In the genomic region with DNA sequence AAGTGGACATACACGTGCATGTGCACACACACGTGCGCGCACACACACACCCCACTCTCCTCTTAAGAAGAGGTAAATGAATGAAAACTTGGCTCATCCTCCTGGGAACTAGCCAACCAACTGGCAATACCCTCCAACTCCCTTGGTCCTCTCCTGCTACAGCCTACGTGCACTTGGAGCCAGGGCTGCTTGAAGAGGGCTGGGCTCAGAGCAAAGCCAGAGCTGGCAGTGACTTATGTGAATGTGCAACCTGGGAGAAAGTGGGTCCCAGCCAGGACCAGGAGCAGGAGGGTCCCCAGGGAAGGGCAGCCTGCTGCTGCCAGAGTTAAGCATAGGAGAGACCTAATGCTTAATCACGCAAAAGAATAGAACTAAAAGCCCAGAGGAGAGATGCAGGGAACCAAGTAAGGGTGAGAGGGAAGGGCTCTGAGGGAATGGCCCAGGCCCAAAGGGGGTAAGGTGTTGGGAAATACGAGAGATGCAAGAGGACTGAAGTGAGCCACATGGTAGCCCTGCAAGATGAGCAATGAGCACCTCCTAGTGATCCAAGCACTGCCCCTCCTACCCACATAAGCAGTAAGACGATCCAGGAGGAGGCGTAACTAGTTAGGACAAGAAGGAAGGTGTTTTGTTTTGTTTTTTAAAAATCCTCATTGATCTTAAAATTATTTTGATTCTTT, we compare ENCODE assay signal across 11 cellular contexts. TPM values are rescaled to one million over a fixed set of nuclear protein-coding genes. Genes with fewer than 3 reads are reported as not detected.
DNase-seq lines count a peak whose midpoint lies in the region; ATAC-seq and TF ChIP-seq lines count a peak whose summit lies in the region.
"Had no signal": no experiment of that assay in that cellular context is flagged by ENCODE, and none has a peak within 500 bp of the region (broad histone marks: within the 10 kb centered on the region; RNA-seq: fewer than 3 reads in every experiment).

No MANE protein-coding gene starts in this region.

- TF ChIP-seq POLR2A in HCT116 (IDR thresholded peaks at IDR 0.05; ENCODE audit: borderline replicate concordance, extremely low read depth, insufficient read depth, insufficient read length) (no peak), esophagus squamous epithelium (IDR thresholded peaks at IDR 0.05) (no peak), gastrocnemius medialis (IDR thresholded peaks at IDR 0.05) (no peak)

- H3K27me3 ChIP-seq in HCT116 (ENCODE audit: insufficient read depth, low read length) (no peaks in the 10 kb centered on the region), esophagus squamous epithelium (no peaks in the 10 kb centered on the region), gastrocnemius medialis (no peaks in the 10 kb centered on the region)
- H3K27me3 ChIP-seq in CD4-positive, alpha-beta T cell (ENCODE audit: control insufficient read depth, insufficient read depth, low read length), result no peaks in the 10 kb centered on the region

- no peaks in the 10 kb centered on the region; the same call in 1 of the 2 replicates for H3K79me2 ChIP-seq in HCT116 (ENCODE audit: insufficient read depth, low read length)

- intact Hi-C loops in HCT116 (cut with micrococcal nuclease), result no loop called here
- intact Hi-C loops in esophagus squamous epithelium (cut with DNase I), result no loop called here
- intact Hi-C loops in gastrocnemius medialis (cut with DNase I; ENCODE audit: low total_unique reads), result loop anchor here (2.0 kb wide), 1 partner anchor 28 kb away; no protein-coding TSS in a partner anchor
- intact Hi-C loops in CD4-positive, alpha-beta T cell (cut with DNase I, micrococcal nuclease), result no loop called here

- TF ChIP-seq CTCF in HCT116 (IDR thresholded peaks at IDR 0.05 in 2 of 3, conservative IDR thresholded peaks at IDR 0.05 in 1 of 3; ENCODE audit: borderline replicate concordance in 1 of 3, insufficient read depth in 1 of 3, low read depth in 2 of 3, low read length in 2 of 3) (peak in 1 of 3 experiments; percentile 40; a peak in 1 of 6 replicates), esophagus squamous epithelium (IDR thresholded peaks at IDR 0.05) (peak in 1 of 6 experiments; percentile 9), gastrocnemius medialis (IDR thresholded peaks at IDR 0.05 in 4 of 5, conservative IDR thresholded peaks at IDR 0.05 in 1 of 5) (no peak)
- no peak for TF ChIP-seq CTCF in CD4-positive, alpha-beta T cell (IDR thresholded peaks at IDR 0.05)

- H3K9ac ChIP-seq in HCT116 (ENCODE audit: low read length), result no peak overlapping the region

- no peaks in the 10 kb centered on the region for H3K9me3 ChIP-seq in HCT116 (ENCODE audit: control insufficient read depth in 1 of 2, insufficient read depth in 1 of 2, low read depth in 1 of 2, low read length in 2 of 2)
- H3K9me3 ChIP-seq in esophagus squamous epithelium, result no peaks in the 10 kb centered on the region
- no peaks in the 10 kb centered on the region for H3K9me3 ChIP-seq in gastrocnemius medialis
- no peaks in the 10 kb centered on the region for H3K9me3 ChIP-seq in CD4-positive, alpha-beta T cell (ENCODE audit: control insufficient read depth, low read length)

- in situ Hi-C loops in gastrocnemius medialis (cut with MboI; ENCODE audit: low sequenced_read_pairs in 4 of 4), result no loop called here

- peak; percentile 20; the same call in 1 of the 2 replicates for TF ChIP-seq RAD21 in HCT116 (IDR thresholded peaks at IDR 0.05; ENCODE audit: low read depth)

- H3K4me1 Mint-ChIP-seq in CD4-positive, alpha-beta T cell (ENCODE audit: low read depth), result peaks cover 43% of the 10 kb centered on the region

- no peaks in the 10 kb centered on the region for H3K9me3 Mint-ChIP-seq in CD4-positive, alpha-beta T cell

- H3K4me1 ChIP-seq in HCT116 (ENCODE audit: control insufficient read depth in 1 of 2, insufficient read depth in 2 of 2, low read length in 2 of 2), result peaks cover 2 to 4% of the 10 kb centered on the region in 2 experiments; a peak in 1 of 4 replicates
- peaks cover 3 to 56% (median 15%) of the 10 kb centered on the region in 3 donors for H3K4me1 ChIP-seq in esophagus squamous epithelium
- H3K4me1 ChIP-seq in gastrocnemius medialis, result peaks cover 29 to 34% of the 10 kb centered on the region in 2 donors

- 61 to 73% methylated on average over 8 to 9 of the region's 9 CpGs for WGBS in esophagus squamous epithelium, 2 donors

- H3K36me3 Mint-ChIP-seq in CD4-positive, alpha-beta T cell (ENCODE audit: low read depth), result peaks cover 56% of the 10 kb centered on the region

- no peak overlapping the region for H3K4me3 ChIP-seq in HCT116 (replicated peaks in 1 of 2; ENCODE audit: low read depth in 1 of 2, low read length in 2 of 2)
- no peak overlapping the region for H3K4me3 ChIP-seq in esophagus squamous epithelium
- no peak overlapping the region for H3K4me3 ChIP-seq in gastrocnemius medialis
- H3K4me3 ChIP-seq: SK-N-MC had no signal

- no peak overlapping the region for H3K4me2 ChIP-seq in HCT116 (ENCODE audit: low read length)

- POLR2A ChIA-PET in HCT116 (lab: Charles Lee), result no interaction called here
- POLR2A ChIA-PET in CD4-positive, alpha-beta T cell (lab: Charles Lee), result interaction anchor here (0.5 kb wide), 1 partner anchor 26 kb away, joined by 4 read pairs; no protein-coding TSS in a partner anchor

- no peak overlapping the region for H3K4me3 Mint-ChIP-seq in CD4-positive, alpha-beta T cell

- H3K36me3 ChIP-seq in HCT116 (ENCODE audit: control insufficient read depth in 1 of 2, insufficient read depth in 2 of 2, low read length in 2 of 2) (peaks cover 0 to 6% of the 10 kb centered on the region in 2 experiments; a peak in 1 of 4 replicates), esophagus squamous epithelium (peaks cover 0 to 53% (median 6%) of the 10 kb centered on the region in 3 donors), gastrocnemius medialis (peaks cover 0 to 21% of the 10 kb centered on the region in 2 donors)

- CTCF ChIA-PET in HCT116 (lab: Charles Lee), result no interaction called here
- CTCF ChIA-PET in CD4-positive, alpha-beta T cell (lab: Charles Lee), result no interaction called here

- no peak overlapping the region for H3K27ac ChIP-seq in HCT116 (ENCODE audit: low read depth, low read length)
- H3K27ac ChIP-seq in esophagus squamous epithelium, result peak overlapping the region in 3 of 4 donors; percentile 49 to 61 (median 51)
- H3K27ac ChIP-seq in gastrocnemius medialis, result peak overlapping the region; percentile 30 to 54 (median 49)
- no peak overlapping the region for H3K27ac ChIP-seq in CD4-positive, alpha-beta T cell (ENCODE audit: low read depth, low read length)
- H3K27ac ChIP-seq: SK-N-MC had no signal

- RAD21 ChIA-PET in HCT116 (lab: Charles Lee; ENCODE audit: low non-redundant PET in 1 of 2, low total read pairs in 2 of 2, uncharacterized antibody in 2 of 2, unreplicated experiment in 2 of 2), result no interaction called here

- DNase-seq in HCT116 (ENCODE audit: low read depth, low spot score), result no peak
- peak; percentile 29 for DNase-seq in NCI-H69 (lab: John Stamatoyannopoulos, UW)
- no peak for DNase-seq in esophagus squamous epithelium (lab: John Stamatoyannopoulos, UW)
- peak in 1 of 2 donors; percentile 74 for DNase-seq in gastrocnemius medialis
- no peak for DNase-seq in CD4-positive, alpha-beta T cell
- DNase-seq: effector CD4-positive, alpha-beta T cell; islet precursor cell; stimulated activated naive CD4-positive, alpha-beta T cell treated with Interleukin-2 at 50 U/mL for 16 hours had no signal

- no peaks in the 10 kb centered on the region for H3K27me3 Mint-ChIP-seq in CD4-positive, alpha-beta T cell

- H3K9me2 ChIP-seq in HCT116 (ENCODE audit: insufficient read depth), result no peaks in the 10 kb centered on the region

- H4K20me1 ChIP-seq in HCT116 (ENCODE audit: insufficient read depth), result no peaks in the 10 kb centered on the region

- no TSS peak for BruUV-seq in HCT116 (replicated peaks; lab: Mats Ljungman, UMichigan)

- no peak overlapping the region for H2AFZ ChIP-seq in HCT116 (ENCODE audit: low read depth, low read length, poor library complexity, severe bottlenecking)

- H3K27ac Mint-ChIP-seq in CD4-positive, alpha-beta T cell, result no peak overlapping the region

- no peak for ATAC-seq in HCT116
- peak in 1 of 2 donors; percentile 63 for ATAC-seq in gastrocnemius medialis
- ATAC-seq in HG03442 (IDR thresholded peaks at IDR 0.05; ENCODE audit: unreplicated experiment), result no peak
- no peak for ATAC-seq in HG03432 (IDR thresholded peaks at IDR 0.05; ENCODE audit: unreplicated experiment)
- no peak for ATAC-seq in CD4-positive, alpha-beta T cell (ENCODE audit: poor library complexity)

TF ChIP-seq in HCT116, 20 proteins besides CTCF, POLR2A, EP300 and RAD21 (continues in another document):
- TF ChIP-seq TCF7L2 (IDR thresholded peaks at IDR 0.05; ENCODE audit: borderline replicate concordance, extremely low read depth, insufficient read depth, insufficient read length) (no peak), CBX3 (IDR thresholded peaks at IDR 0.05; ENCODE audit: low read depth) (no peak), EGR1 (IDR thresholded peaks at IDR 0.05; ENCODE audit: low read depth) (no peak), EZH2 (IDR thresholded peaks at IDR 0.05) (no peak), ZFX (IDR thresholded peaks at IDR 0.05) (no peak)
- TF ChIP-seq, protein P1, sequence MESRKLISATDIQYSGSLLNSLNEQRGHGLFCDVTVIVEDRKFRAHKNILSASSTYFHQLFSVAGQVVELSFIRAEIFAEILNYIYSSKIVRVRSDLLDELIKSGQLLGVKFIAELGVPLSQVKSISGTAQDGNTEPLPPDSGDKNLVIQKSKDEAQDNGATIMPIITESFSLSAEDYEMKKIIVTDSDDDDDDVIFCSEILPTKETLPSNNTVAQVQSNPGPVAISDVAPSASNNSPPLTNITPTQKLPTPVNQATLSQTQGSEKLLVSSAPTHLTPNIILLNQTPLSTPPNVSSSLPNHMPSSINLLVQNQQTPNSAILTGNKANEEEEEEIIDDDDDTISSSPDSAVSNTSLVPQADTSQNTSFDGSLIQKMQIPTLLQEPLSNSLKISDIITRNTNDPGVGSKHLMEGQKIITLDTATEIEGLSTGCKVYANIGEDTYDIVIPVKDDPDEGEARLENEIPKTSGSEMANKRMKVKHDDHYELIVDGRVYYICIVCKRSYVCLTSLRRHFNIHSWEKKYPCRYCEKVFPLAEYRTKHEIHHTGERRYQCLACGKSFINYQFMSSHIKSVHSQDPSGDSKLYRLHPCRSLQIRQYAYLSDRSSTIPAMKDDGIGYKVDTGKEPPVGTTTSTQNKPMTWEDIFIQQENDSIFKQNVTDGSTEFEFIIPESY (IDR thresholded peaks at IDR 0.05; ENCODE audit: extremely low read depth, insufficient replicate concordance, low read length), result no peak
- TF ChIP-seq, protein P2, sequence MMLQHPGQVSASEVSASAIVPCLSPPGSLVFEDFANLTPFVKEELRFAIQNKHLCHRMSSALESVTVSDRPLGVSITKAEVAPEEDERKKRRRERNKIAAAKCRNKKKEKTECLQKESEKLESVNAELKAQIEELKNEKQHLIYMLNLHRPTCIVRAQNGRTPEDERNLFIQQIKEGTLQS (IDR thresholded peaks at IDR 0.05), result no peak
- TF ChIP-seq, protein P3, sequence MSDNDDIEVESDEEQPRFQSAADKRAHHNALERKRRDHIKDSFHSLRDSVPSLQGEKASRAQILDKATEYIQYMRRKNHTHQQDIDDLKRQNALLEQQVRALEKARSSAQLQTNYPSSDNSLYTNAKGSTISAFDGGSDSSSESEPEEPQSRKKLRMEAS (IDR thresholded peaks at IDR 0.05), result no peak

RNA-seq across cellular contexts. Expression of a gene that starts 24.7 kb away (rescaled TPM):
- total RNA-seq in HCT116 (2021; ENCODE audit: unreplicated experiment), result 22.3 TPM
- polyA plus RNA-seq in HCT116 (2012), result 21.5 and 22.3 TPM in 2 replicates
- 10 to 100 TPM; 36.8 to 52.1 (median 46.7) TPM for total RNA-seq in esophagus squamous epithelium
- total RNA-seq in gastrocnemius medialis, result 10 to 100 TPM; 11.0 to 31.1 (median 17.3) TPM
- 10 to 100 TPM; 23.6 to 24.8 TPM for total RNA-seq in CD4-positive, alpha-beta T cell

Comparison
In these comparisons a context has a peak if more than half of its experiments do, and no peak if none do; other contexts are left out.
1. H3K27ac ChIP-seq: peak in esophagus squamous epithelium (3 of 4) and gastrocnemius medialis (4 of 4); none in HCT116 (single experiment) and CD4-positive, alpha-beta T cell (single experiment).